ENCODE assay signal across 8 cellular contexts in genomic region chr20:41340327-41341055, GRCh38. TPM values are rescaled to one million over a fixed set of nuclear protein-coding genes. Genes with fewer than 3 reads are reported as not detected.
DNase-seq lines count a peak whose midpoint lies in the region; ATAC-seq and TF ChIP-seq lines count a peak whose summit lies in the region.

TSS of gene LPIN3 (plus strand) at chr20:41340821. CDS start at chr20:41345804, 4,983 bp downstream.

- no peaks in the 10 kb centered on the region for H3K36me3 Mint-ChIP-seq in CD8-positive, alpha-beta memory T cell

- H3K27ac Mint-ChIP-seq in CD8-positive, alpha-beta memory T cell = peak within 1 kb of the TSS in 4 of 8 donors; percentile 14 to 77 (median 36)

- BruUV-seq in HCT116 (replicated peaks; lab: Mats Ljungman, UMichigan) = no TSS peak

- peak within 1 kb of the TSS; percentile 14 to 88 (median 83) for H3K4me3 Mint-ChIP-seq in CD8-positive, alpha-beta memory T cell

- H3K4me1 Mint-ChIP-seq in CD8-positive, alpha-beta memory T cell = peaks cover 9 to 11% (median 10%) of the 10 kb centered on the region in 3 donors

- H3K9me2 ChIP-seq in HCT116 (ENCODE audit: insufficient read depth) = no peaks in the 10 kb centered on the region

- RAD21 ChIA-PET in HCT116 (lab: Charles Lee; ENCODE audit: low non-redundant PET in 1 of 2, low total read pairs in 2 of 2, uncharacterized antibody in 2 of 2, unreplicated experiment in 2 of 2) = interaction anchor here (0.6 to 1.8 kb wide), 8 partner anchors 29 to 375 kb away, joined by 3 to 17 read pairs (median 6); no protein-coding TSS in a partner anchor

- no peaks in the 10 kb centered on the region; the same call in 1 of the 2 replicates for H3K79me2 ChIP-seq in HCT116 (ENCODE audit: insufficient read depth, low read length)

- H2AFZ ChIP-seq in HCT116 (ENCODE audit: low read depth, low read length, poor library complexity, severe bottlenecking) = peak within 1 kb of the TSS; percentile 96

- no peaks in the 10 kb centered on the region for H3K9me3 Mint-ChIP-seq in CD8-positive, alpha-beta memory T cell

- ATAC-seq in HCT116 (peak; percentile 83), lower lobe of right lung (peak; percentile 96 to 97), GM19395 (IDR thresholded peaks at IDR 0.05; ENCODE audit: unreplicated experiment) (no peak)

- peak within 1 kb of the TSS; percentile 60 for H3K4me3 ChIP-seq in CD8-positive, alpha-beta memory T cell (ENCODE audit: low read length)
- H3K4me3 ChIP-seq in HCT116 (replicated peaks in 1 of 2; ENCODE audit: low read depth in 1 of 2, low read length in 2 of 2) (peak within 1 kb of the TSS; percentile 70 to 74), lower lobe of right lung (peak within 1 kb of the TSS; percentile 59)

- H3K27me3 ChIP-seq in CD8-positive, alpha-beta memory T cell (ENCODE audit: insufficient read depth, low read length, poor library complexity, severe bottlenecking) = no peaks in the 10 kb centered on the region
- no peaks in the 10 kb centered on the region for H3K27me3 ChIP-seq in HCT116 (ENCODE audit: insufficient read depth, low read length)
- H3K27me3 ChIP-seq in lower lobe of right lung (ENCODE audit: low read depth) = no peaks in the 10 kb centered on the region

- TF ChIP-seq POLR2A in HCT116 (IDR thresholded peaks at IDR 0.05; ENCODE audit: borderline replicate concordance, extremely low read depth, insufficient read depth, insufficient read length) = peak; percentile 51

- H3K9ac ChIP-seq in HCT116 (ENCODE audit: low read length) = peak within 1 kb of the TSS; percentile 67

- H3K4me2 ChIP-seq in HCT116 (ENCODE audit: low read length) = peak within 1 kb of the TSS; percentile 99

- intact Hi-C loops in HCT116 (cut with micrococcal nuclease) = loop anchor here (1.0 to 2.0 kb wide), 5 partner anchors 108 to 372 kb away; no protein-coding TSS in a partner anchor
- intact Hi-C loops in lower lobe of right lung (cut with DNase I) = no loop called here

- H3K27me3 Mint-ChIP-seq in CD8-positive, alpha-beta memory T cell = peaks cover 8 to 16% of the 10 kb centered on the region in 2 donors

- DNase-seq in CD8-positive, alpha-beta memory T cell = peak; percentile 25 to 63 (median 28)
- DNase-seq in HCT116 (ENCODE audit: low read depth, low spot score) = peak; percentile 84
- DNase-seq in NCI-H524 treated with DMSO at 0.1 percent for 48 hours (lab: John Stamatoyannopoulos, UW) = peak; percentile 38
- peak; percentile 23 to 28 for DNase-seq in activated CD4-positive, alpha-beta T cell treated with anti-CD3 and anti-CD28 coated beads, Interleukin-2, amount 50 U/mL, for 4 hours
- DNase-seq in effector CD8-positive, alpha-beta T cell (lab: John Stamatoyannopoulos, UW) = peak; percentile 50
- DNase-seq in lower lobe of right lung = peak; percentile 90
- peak in 2 of 3 donors; percentile 12 to 35 for DNase-seq in stimulated activated CD4-positive, alpha-beta T cell treated with anti-CD3 and anti-CD28 coated beads, TNF-alpha, amount 100 ng/mL, for 1 hour (ENCODE audit: low read depth in 3 of 3, low spot score in 1 of 3)

- no peaks in the 10 kb centered on the region for H3K9me3 ChIP-seq in CD8-positive, alpha-beta memory T cell (ENCODE audit: low read length)
- H3K9me3 ChIP-seq in HCT116 (ENCODE audit: control insufficient read depth in 1 of 2, insufficient read depth in 1 of 2, low read depth in 1 of 2, low read length in 2 of 2) (no peaks in the 10 kb centered on the region), lower lobe of right lung (no peaks in the 10 kb centered on the region)

- CTCF ChIA-PET in CD8-positive, alpha-beta memory T cell (lab: Charles Lee) = interaction anchor here (0.7 to 6.8 kb wide), 15 partner anchors 18 to 372 kb away, joined by 3 to 82 read pairs (median 4); no protein-coding TSS in a partner anchor
- CTCF ChIA-PET in HCT116 (lab: Charles Lee) = interaction anchor here (0.7 to 3.4 kb wide), 22 partner anchors 9 to 461 kb away, joined by 3 to 83 read pairs (median 4); partner anchors contain the start of gene ZHX3

- H3K36me3 ChIP-seq in CD8-positive, alpha-beta memory T cell (ENCODE audit: insufficient read depth, low read length) = no peaks in the 10 kb centered on the region
- H3K36me3 ChIP-seq in HCT116 (ENCODE audit: control insufficient read depth in 1 of 2, insufficient read depth in 2 of 2, low read length in 2 of 2) (no peaks in the 10 kb centered on the region), lower lobe of right lung (no peaks in the 10 kb centered on the region)

- peak; percentile 65 for TF ChIP-seq RAD21 in HCT116 (IDR thresholded peaks at IDR 0.05; ENCODE audit: low read depth)

- peak within 1 kb of the TSS; percentile 38 for H3K27ac ChIP-seq in CD8-positive, alpha-beta memory T cell (ENCODE audit: low read depth, low read length)
- H3K27ac ChIP-seq in HCT116 (ENCODE audit: low read depth, low read length) (peak within 1 kb of the TSS; percentile 42), lower lobe of right lung (peak within 1 kb of the TSS; percentile 79)

- TF ChIP-seq CTCF in HCT116 (IDR thresholded peaks at IDR 0.05 in 2 of 3, conservative IDR thresholded peaks at IDR 0.05 in 1 of 3; ENCODE audit: borderline replicate concordance in 1 of 3, insufficient read depth in 1 of 3, low read depth in 2 of 3, low read length in 2 of 3) = 0 out of 6 replicates have a peak, but pooled peaks of 1 of the 3 experiments have one; percentile 10
- TF ChIP-seq CTCF in lower lobe of right lung (IDR thresholded peaks at IDR 0.05) = no peak

- H3K4me1 ChIP-seq in CD8-positive, alpha-beta memory T cell (ENCODE audit: insufficient read depth, low read length) = peaks cover 7% of the 10 kb centered on the region
- H3K4me1 ChIP-seq in HCT116 (ENCODE audit: control insufficient read depth in 1 of 2, insufficient read depth in 2 of 2, low read length in 2 of 2) (peaks cover 6 to 21% of the 10 kb centered on the region in 2 experiments; a peak in 3 of 4 replicates), lower lobe of right lung (peaks cover 22% of the 10 kb centered on the region)

- POLR2A ChIA-PET in CD8-positive, alpha-beta memory T cell (lab: Charles Lee) = interaction anchor here (0.7 to 0.9 kb wide), 2 partner anchors 168 to 266 kb away, joined by 3 read pairs; no protein-coding TSS in a partner anchor
- POLR2A ChIA-PET in HCT116 (lab: Charles Lee) = interaction anchor here (1.0 to 1.2 kb wide), 3 partner anchors 76 to 205 kb away, joined by 3 to 4 read pairs (median 4); no protein-coding TSS in a partner anchor

- H4K20me1 ChIP-seq in HCT116 (ENCODE audit: insufficient read depth) = no peaks in the 10 kb centered on the region

TF ChIP-seq in HCT116, 20 proteins besides CTCF, POLR2A, EP300 and RAD21:
- TF ChIP-seq ELF1 (IDR thresholded peaks at IDR 0.05; ENCODE audit: borderline replicate concordance, low read depth) = peak; percentile 74; the same call in 1 of the 2 replicates
- TF ChIP-seq ZNF274 (IDR thresholded peaks at IDR 0.05; ENCODE audit: low read depth, low read length) = no peak
- TF ChIP-seq MAX (IDR thresholded peaks at IDR 0.05) = no peak
- peak; percentile 81 for TF ChIP-seq POLR2AphosphoS5 (IDR thresholded peaks at IDR 0.05; ENCODE audit: low read depth, low read length)
- no peak; the same call in 1 of the 2 replicates for TF ChIP-seq EGR1 (IDR thresholded peaks at IDR 0.05; ENCODE audit: low read depth)
- no peak for TF ChIP-seq EZH2phosphoT487 (IDR thresholded peaks at IDR 0.05; ENCODE audit: borderline replicate concordance)
- TF ChIP-seq ZFX (IDR thresholded peaks at IDR 0.05) = peak; percentile 41
- TF ChIP-seq YY1 (IDR thresholded peaks at IDR 0.05; ENCODE audit: extremely low read depth, insufficient replicate concordance, low read depth, low read length) = peak; percentile 27

RNA-seq across cellular contexts. Expression of gene LPIN3, which starts in this region (rescaled TPM):
- under 1 TPM; 0.46 to 0.53 TPM for total RNA-seq in CD8-positive, alpha-beta memory T cell
- polyA plus RNA-seq in CD8-positive, alpha-beta memory T cell = not detected
- 18.5 TPM for total RNA-seq in HCT116 (2021; ENCODE audit: unreplicated experiment)
- polyA plus RNA-seq in HCT116 (2012) = 18.1 and 19.9 TPM in 2 replicates
- 16.3 TPM for total RNA-seq in lower lobe of right lung

Comparison
In these comparisons a context has a peak if more than half of its experiments do, and no peak if none do; other contexts are left out.
1. RNA of gene LPIN3 (total RNA-seq): 18.5 TPM in HCT116 (single experiment) and 16.3 TPM in lower lobe of right lung (single experiment); 0.46 to 0.53 TPM in CD8-positive, alpha-beta memory T cell; every median in the first group is over 10 times any median in the second.
2. Peak in DNase-seq, H3K4me3 ChIP-seq and H3K27ac ChIP-seq in CD8-positive, alpha-beta memory T cell; RNA of the gene not detected or under 1 TPM.
3. DNase-seq: peak in every context shown above with its lines; median percentile 90 in lower lobe of right lung; 84 in HCT116; 50 in effector CD8-positive, alpha-beta T cell; 38 in NCI-H524 treated with DMSO at 0.1 percent for 48 hours; 28 in CD8-positive, alpha-beta memory T cell; 26 in activated CD4-positive, alpha-beta T cell treated with anti-CD3 and anti-CD28 coated beads, Interleukin-2, amount 50 U/mL, for 4 hours; 24 in stimulated activated CD4-positive, alpha-beta T cell treated with anti-CD3 and anti-CD28 coated beads, TNF-alpha, amount 100 ng/mL, for 1 hour.
4. Peak in every context shown above with its lines, with median percentiles within 50 percentile points of each other: H3K27ac ChIP-seq and H3K4me3 ChIP-seq.